In the genomic region with DNA sequence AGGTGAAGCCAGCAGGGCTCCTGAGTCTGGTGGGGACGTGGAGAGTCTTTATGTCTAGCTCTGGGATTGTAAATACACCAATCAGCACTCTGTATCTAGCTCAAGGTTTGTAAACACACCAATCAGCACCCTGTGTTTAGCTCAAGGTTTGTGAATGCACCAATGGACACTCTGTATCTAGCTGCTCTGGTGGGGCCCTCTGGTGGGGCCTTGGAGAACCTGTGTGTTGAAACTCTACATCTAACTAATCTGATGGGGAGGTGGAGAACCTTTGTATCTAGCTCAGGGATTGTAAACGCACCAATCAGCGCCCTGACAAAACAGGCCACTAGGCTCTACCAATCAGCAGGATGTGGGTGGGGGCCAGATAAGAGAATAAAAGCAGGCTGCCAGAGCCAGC, we compare ENCODE assay signal across 8 cellular contexts.
DNase-seq lines count a peak whose midpoint lies in the region; ATAC-seq and TF ChIP-seq lines count a peak whose summit lies in the region.
"Not testable (repeated sequence)": the region's sequence is repeated elsewhere in the genome, so short reads cannot be mapped to it uniquely, and the experiment has no call there.

No MANE protein-coding gene starts in this region.

- not testable (repeated sequence) for H3K4me2 ChIP-seq in PC-3 (ENCODE audit: low read length)

- H4K20me1 ChIP-seq in PC-3 (ENCODE audit: low read length) = not testable (repeated sequence)

- POLR2A ChIA-PET in A673 (lab: Charles Lee; ENCODE audit: low non-redundant PET); activated B cell treated with CpG ODN at 0.5 μM for 24 hours (lab: Charles Lee): not testable (repeated sequence)
- POLR2A ChIA-PET in PC-3 (lab: Charles Lee; ENCODE audit: unreplicated experiment) = interaction anchor here (0.6 kb wide), 1 partner anchor 1289 kb away, joined by 3 read pairs; no protein-coding TSS in a partner anchor

- BruUV-seq in A673 (replicated peaks; lab: Mats Ljungman, UMichigan); PC-3 (replicated peaks; lab: Mats Ljungman, UMichigan): not testable (repeated sequence)

- not testable (repeated sequence) for H3K79me2 ChIP-seq in PC-3 (ENCODE audit: low read length)

- H3K27ac ChIP-seq in A673 (ENCODE audit: low read depth, low read length, poor library complexity, severe bottlenecking); PC-3 (ENCODE audit: low read length): not testable (repeated sequence)

- H3K4me1 Mint-ChIP-seq in activated B cell treated with CpG ODN at 0.5 μM for 24 hours = peaks cover 47% of the 10 kb centered on the region
- peaks cover 74% of the 10 kb centered on the region for H3K4me1 Mint-ChIP-seq in activated T-cell treated with anti-CD3 and anti-CD28 coated beads, Interleukin-2, amount 50 U/mL, for 24 hours (ENCODE audit: low read depth)
- H3K4me1 Mint-ChIP-seq in activated naive CD4-positive, alpha-beta T cell treated with anti-CD3 and anti-CD28 coated beads, Interleukin-2, amount 50 U/mL, for 24 hours = peaks cover 78% of the 10 kb centered on the region

- H3K4me3 ChIP-seq in A673 (ENCODE audit: low read depth, low read length, poor library complexity, severe bottlenecking); GM12864 (ENCODE audit: low read depth, low read length); PC-3 (ENCODE audit: low read length): not testable (repeated sequence)

- not testable (repeated sequence) for H3K9me3 Mint-ChIP-seq in activated B cell treated with CpG ODN at 0.5 μM for 24 hours
- peaks cover 10% of the 10 kb centered on the region for H3K9me3 Mint-ChIP-seq in activated T-cell treated with anti-CD3 and anti-CD28 coated beads, Interleukin-2, amount 50 U/mL, for 24 hours
- peaks cover 10% of the 10 kb centered on the region for H3K9me3 Mint-ChIP-seq in activated naive CD4-positive, alpha-beta T cell treated with anti-CD3 and anti-CD28 coated beads, Interleukin-2, amount 50 U/mL, for 24 hours

- TF ChIP-seq CTCF in A673 (conservative IDR thresholded peaks at IDR 0.05; ENCODE audit: low read depth, low read length) (0 out of 2 replicates have a peak, but pooled peaks have one; percentile 23), GM12864 (IDR thresholded peaks at IDR 0.05; ENCODE audit: low read depth, low read length, missing control alignments) (peak; percentile 3)
- TF ChIP-seq CTCF in PC-3 (conservative IDR thresholded peaks at IDR 0.05; ENCODE audit: low read depth, low read length); activated B cell treated with CpG ODN at 0.5 μM for 24 hours (IDR thresholded peaks at IDR 0.05): not testable (repeated sequence)

- H3K9me2 ChIP-seq in PC-3 (replicated peaks; ENCODE audit: low read length) = not testable (repeated sequence)

- not testable (repeated sequence) for H3F3A ChIP-seq in PC-3 (ENCODE audit: low read length, unreplicated experiment)

- H3K36me3 Mint-ChIP-seq in activated B cell treated with CpG ODN at 0.5 μM for 24 hours (ENCODE audit: low read depth); activated T-cell treated with anti-CD3 and anti-CD28 coated beads, Interleukin-2, amount 50 U/mL, for 24 hours (ENCODE audit: low read depth); activated naive CD4-positive, alpha-beta T cell treated with anti-CD3 and anti-CD28 coated beads, Interleukin-2, amount 50 U/mL, for 24 hours: not testable (repeated sequence)

- not testable (repeated sequence) for H3K9me3 ChIP-seq in A673 (ENCODE audit: low read depth, low read length, poor library complexity, severe bottlenecking); PC-3 (ENCODE audit: low read length)

- H3K27ac Mint-ChIP-seq in activated B cell treated with CpG ODN at 0.5 μM for 24 hours = peak overlapping the region; percentile 31
- peak overlapping the region; percentile 50 for H3K27ac Mint-ChIP-seq in activated T-cell treated with anti-CD3 and anti-CD28 coated beads, Interleukin-2, amount 50 U/mL, for 24 hours
- H3K27ac Mint-ChIP-seq in activated naive CD4-positive, alpha-beta T cell treated with anti-CD3 and anti-CD28 coated beads, Interleukin-2, amount 50 U/mL, for 24 hours = peak overlapping the region; percentile 68

- intact Hi-C loops in A673 (cut with micrococcal nuclease; ENCODE audit: unreplicated experiment); PC-3 (cut with micrococcal nuclease); Right ventricle myocardium superior (cut with DNase I): not testable (repeated sequence)
- intact Hi-C loops in activated B cell treated with CpG ODN at 0.5 μM for 24 hours (cut with micrococcal nuclease) = loop anchor here (5.0 kb wide), 2 partner anchors 37 to 138 kb away; no protein-coding TSS in a partner anchor

- H3K27me3 ChIP-seq in A673 (replicated peaks; ENCODE audit: insufficient read depth, low read depth, low read length, poor library complexity); PC-3 (ENCODE audit: low read length): not testable (repeated sequence)

- not testable (repeated sequence) for ATAC-seq in PC-3; activated B cell treated with CpG ODN at 0.5 μM for 24 hours (ENCODE audit: low read depth); Right ventricle myocardium superior (ENCODE audit: poor library complexity)

- not testable (repeated sequence) for H3K4me1 ChIP-seq in A673 (ENCODE audit: insufficient read depth, low read length, poor library complexity, severe bottlenecking)
- peaks cover 20% of the 10 kb centered on the region for H3K4me1 ChIP-seq in PC-3 (ENCODE audit: insufficient read depth, low read length)

- CTCF ChIA-PET in A673 (lab: Charles Lee); PC-3 (lab: Charles Lee): not testable (repeated sequence)
- CTCF ChIA-PET in activated B cell treated with CpG ODN at 0.5 μM for 24 hours (lab: Charles Lee) = interaction anchor here (1.1 to 2.2 kb wide), 2 partner anchors 42 to 46 kb away, joined by 3 to 5 read pairs; no protein-coding TSS in a partner anchor

- H3K4me3 Mint-ChIP-seq in activated B cell treated with CpG ODN at 0.5 μM for 24 hours; activated naive CD4-positive, alpha-beta T cell treated with anti-CD3 and anti-CD28 coated beads, Interleukin-2, amount 50 U/mL, for 24 hours: not testable (repeated sequence)
- peak overlapping the region; percentile 1 for H3K4me3 Mint-ChIP-seq in activated T-cell treated with anti-CD3 and anti-CD28 coated beads, Interleukin-2, amount 50 U/mL, for 24 hours

- not testable (repeated sequence) for DNase-seq in A673 (ENCODE audit: low spot score); GM12864 (ENCODE audit: low read depth); activated B cell treated with CpG ODN at 0.5 μM for 24 hours; activated T-cell treated with anti-CD3 and anti-CD28 coated beads, Interleukin-2, amount 50 U/mL, for 24 hours
- peak; percentile 12 for DNase-seq in PC-3
- peak; percentile 42 for DNase-seq in Right ventricle myocardium superior
- peak; percentile 19 for DNase-seq in stimulated activated CD4-positive, alpha-beta T cell treated with anti-CD3 and anti-CD28 coated beads, Interleukin-4, amount 100 ng/mL, for 24 hours

- H3K9ac ChIP-seq in PC-3 (ENCODE audit: low read length) = not testable (repeated sequence)

- not testable (repeated sequence) for H3K36me3 ChIP-seq in A673 (ENCODE audit: insufficient read depth, low read length, poor library complexity, severe bottlenecking); PC-3 (ENCODE audit: low read depth, low read length)

- not testable (repeated sequence) for H2AFZ ChIP-seq in PC-3 (ENCODE audit: low read length)

- H3K27me3 Mint-ChIP-seq in activated B cell treated with CpG ODN at 0.5 μM for 24 hours; activated T-cell treated with anti-CD3 and anti-CD28 coated beads, Interleukin-2, amount 50 U/mL, for 24 hours; activated naive CD4-positive, alpha-beta T cell treated with anti-CD3 and anti-CD28 coated beads, Interleukin-2, amount 50 U/mL, for 24 hours: not testable (repeated sequence)
